12 cellular contexts compared by ENCODE assay signal in genomic region chr9:5800969-5801738, GRCh38. TPM values are rescaled to one million over a fixed set of nuclear protein-coding genes. Genes with fewer than 3 reads are reported as not detected.
A peak's percentile ranks its signal among the peaks of the same experiment; 100 is the strongest.
DNase-seq lines count a peak whose midpoint lies in the region; ATAC-seq and TF ChIP-seq lines count a peak whose summit lies in the region.
"Had no signal": no experiment of that assay in that cellular context is flagged by ENCODE, and none has a peak within 500 bp of the region (broad histone marks: within the 10 kb centered on the region; RNA-seq: fewer than 3 reads in every experiment).

No MANE protein-coding gene starts in this region.

- ATAC-seq in left lung (peak; percentile 53), HG03460 (IDR thresholded peaks at IDR 0.05; ENCODE audit: unreplicated experiment) (no peak), GM18520 (IDR thresholded peaks at IDR 0.05; ENCODE audit: unreplicated experiment) (no peak), GM18907 (IDR thresholded peaks at IDR 0.05; ENCODE audit: unreplicated experiment) (no peak)

- no peaks in the 10 kb centered on the region for H3K27me3 ChIP-seq in left lung
- H3K27me3 ChIP-seq: MG63, spleen had no signal

- H3K9me3 ChIP-seq in left lung, result no peaks in the 10 kb centered on the region
- H3K9me3 ChIP-seq: MG63, spleen had no signal

- H3K4me3 ChIP-seq in astrocyte of the cerebellum (ENCODE audit: low read depth, low read length), result no peak overlapping the region
- H3K4me3 ChIP-seq in left lung, result no peak overlapping the region
- H3K4me3 ChIP-seq: MG63, spleen had no signal

- no peak for TF ChIP-seq CTCF in astrocyte of the cerebellum (IDR thresholded peaks at IDR 0.05; ENCODE audit: low read depth, low read length, missing control alignments)
- TF ChIP-seq CTCF in left lung (IDR thresholded peaks at IDR 0.05), result no peak

- H3K4me1 ChIP-seq in left lung, result no peaks in the 10 kb centered on the region

- DNase-seq in COR-L47 (lab: John Stamatoyannopoulos, UW) (peak; percentile 6), NCI-H146 treated with DMSO at 0.1 percent for 48 hours (lab: John Stamatoyannopoulos, UW; ENCODE audit: unreplicated experiment) (peak; percentile 9), astrocyte of the cerebellum (ENCODE audit: low read depth) (peak; percentile 18), left lung (no peak), medulla oblongata (ENCODE audit: extremely low spot score) (no peak)
- DNase-seq: amniotic stem cell, MG63, naive B cell, spleen had no signal

- intact Hi-C loops in left lung (cut with DNase I), result no loop called here

- no peak overlapping the region for H3K27ac ChIP-seq in left lung
- H3K27ac ChIP-seq: spleen had no signal

- in situ Hi-C loops in astrocyte of the cerebellum (cut with HindIII; ENCODE audit: low sequenced_read_pairs), result no loop called here

- H3K36me3 ChIP-seq in left lung, result peaks cover 0 to 24% of the 10 kb centered on the region in 2 donors
- H3K36me3 ChIP-seq: MG63 had no signal

RNA-seq across cellular contexts. Expression of gene ERMP1, which starts 31.8 kb away (rescaled TPM):
- 10 to 100 TPM; 21.5 to 28.7 TPM for total RNA-seq in left lung

Comparison
In these comparisons a context has a peak if more than half of its experiments do, and no peak if none do; other contexts are left out.
1. DNase-seq: peak in COR-L47 (single experiment), NCI-H146 treated with DMSO at 0.1 percent for 48 hours (single experiment) and astrocyte of the cerebellum (single experiment); none in left lung (0 of 2) and medulla oblongata (single experiment).